In the genomic region with DNA sequence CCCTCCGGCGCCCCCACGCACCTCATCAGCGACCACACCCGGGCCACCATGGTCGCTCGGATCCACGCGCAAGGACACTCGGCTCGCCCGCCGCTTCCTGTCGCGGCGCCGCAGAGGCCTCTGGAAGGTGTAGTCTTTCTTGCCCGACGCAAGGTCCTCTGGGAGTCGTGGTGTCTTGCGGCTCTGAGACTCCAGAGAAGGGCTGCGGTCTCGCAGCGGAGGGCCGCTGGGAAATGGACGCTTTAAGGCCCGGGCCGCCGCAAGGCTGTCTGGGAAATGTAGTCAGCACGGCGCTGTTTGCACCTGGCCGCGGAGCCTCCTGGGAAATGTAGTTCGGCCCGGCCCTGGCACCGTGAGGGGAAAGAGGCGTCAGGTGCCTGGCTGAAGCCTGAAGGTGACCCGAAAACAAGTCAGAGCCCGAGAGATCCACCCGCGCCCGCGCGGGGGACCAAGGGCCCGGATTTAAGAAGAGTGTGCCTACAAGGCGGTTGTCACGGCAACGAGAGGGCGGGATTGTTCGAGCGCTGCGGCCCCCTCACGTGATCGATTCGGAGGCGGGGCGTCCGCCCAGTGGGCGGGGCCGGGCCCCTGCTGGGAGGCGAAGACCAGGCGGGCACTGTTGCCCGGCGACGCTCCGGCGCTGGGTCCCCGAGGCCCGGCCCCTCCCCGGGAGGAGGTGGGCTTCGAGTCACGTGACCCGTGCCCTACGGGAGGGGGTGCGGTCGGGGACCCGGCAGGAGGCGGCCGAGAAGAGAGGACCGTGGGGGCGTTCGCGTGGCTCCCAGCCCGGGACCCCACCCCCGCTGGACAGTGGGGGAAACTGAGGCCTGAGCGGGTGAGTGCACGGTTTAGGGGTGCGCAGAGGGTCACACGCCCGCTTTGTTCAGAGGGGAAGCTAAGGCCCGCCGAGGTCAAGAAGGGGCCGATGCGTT, we compare ENCODE assay signal across 8 cellular contexts. TPM values are rescaled to one million over a fixed set of nuclear protein-coding genes. Genes with fewer than 3 reads are reported as not detected.
DNase-seq lines count a peak whose midpoint lies in the region; TF ChIP-seq lines count a peak whose summit lies in the region.

A gene with protein sequence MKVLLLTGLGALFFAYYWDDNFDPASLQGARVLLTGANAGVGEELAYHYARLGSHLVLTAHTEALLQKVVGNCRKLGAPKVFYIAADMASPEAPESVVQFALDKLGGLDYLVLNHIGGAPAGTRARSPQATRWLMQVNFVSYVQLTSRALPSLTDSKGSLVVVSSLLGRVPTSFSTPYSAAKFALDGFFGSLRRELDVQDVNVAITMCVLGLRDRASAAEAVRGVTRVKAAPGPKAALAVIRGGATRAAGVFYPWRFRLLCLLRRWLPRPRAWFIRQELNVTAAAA (plus strand): TSS at position 591 of the 932 bp plus-strand sequence. CDS start 3,806 bp downstream, outside the sequence.
A gene with protein sequence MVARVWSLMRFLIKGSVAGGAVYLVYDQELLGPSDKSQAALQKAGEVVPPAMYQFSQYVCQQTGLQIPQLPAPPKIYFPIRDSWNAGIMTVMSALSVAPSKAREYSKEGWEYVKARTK (minus strand): TSS at position 80 of the 932 bp plus-strand sequence. CDS start 30 bp downstream, at position 50.

- POLR2A ChIA-PET in RWPE1 (lab: Yijun Ruan, JAX; ENCODE audit: low non-redundant PET) = no interaction called here

- TF ChIP-seq CTCF in LNCaP clone FGC (IDR thresholded peaks at IDR 0.05; ENCODE audit: control insufficient read depth, extremely low read depth, insufficient read depth) (no peak), RWPE1 (conservative IDR thresholded peaks at IDR 0.05; ENCODE audit: low read depth) (no peak), fibroblast of the aortic adventitia (IDR thresholded peaks at IDR 0.05; ENCODE audit: insufficient read depth, low read length) (no peak), nephron (IDR thresholded peaks at IDR 0.05; ENCODE audit: unreplicated experiment in 3 of 3) (no peak)

- no peaks in the 10 kb centered on the region for H3K9me3 Mint-ChIP-seq in nephron
- no peaks in the 10 kb centered on the region for H3K9me3 Mint-ChIP-seq in stimulated activated naive CD8-positive, alpha-beta T cell treated with anti-CD3 and anti-CD28 coated beads, Interleukin-15, Interleukin-2, amounts not matched to agents 100 ng/mL and 50 ng/mL, for 24 hours

- H3K4me3 Mint-ChIP-seq in nephron = peak within 1 kb of the TSS; percentile 98 to 100 (median 99)
- H3K4me3 Mint-ChIP-seq in stimulated activated naive CD8-positive, alpha-beta T cell treated with anti-CD3 and anti-CD28 coated beads, Interleukin-15, Interleukin-2, amounts not matched to agents 100 ng/mL and 50 ng/mL, for 24 hours = peak within 1 kb of the TSS; percentile 98

- peaks cover 24% of the 10 kb centered on the region for H3K4me1 Mint-ChIP-seq in nephron
- peaks cover 21% of the 10 kb centered on the region for H3K4me1 Mint-ChIP-seq in stimulated activated naive CD8-positive, alpha-beta T cell treated with anti-CD3 and anti-CD28 coated beads, Interleukin-15, Interleukin-2, amounts not matched to agents 100 ng/mL and 50 ng/mL, for 24 hours (ENCODE audit: low read depth)

- no peaks in the 10 kb centered on the region for H3K27me3 Mint-ChIP-seq in nephron (ENCODE audit: low read depth)
- H3K27me3 Mint-ChIP-seq in stimulated activated naive CD8-positive, alpha-beta T cell treated with anti-CD3 and anti-CD28 coated beads, Interleukin-15, Interleukin-2, amounts not matched to agents 100 ng/mL and 50 ng/mL, for 24 hours = no peaks in the 10 kb centered on the region

- DNase-seq in Daoy (ENCODE audit: low read depth) (peak; percentile 99), GOT3 (lab: John Stamatoyannopoulos, UW) (peak; percentile 96), LNCaP clone FGC (ENCODE audit: low read depth) (peak; percentile 97), RWPE1 (ENCODE audit: low spot score) (peak; percentile 90), fibroblast of the aortic adventitia (ENCODE audit: low read depth) (peak; percentile 99)
- peak; percentile 97 for DNase-seq in activated effector memory CD4-positive, alpha-beta T cell treated with Interleukin-2 at 50 U/mL for 16 hours

- H3K36me3 Mint-ChIP-seq in nephron (ENCODE audit: low read depth) = peaks cover 3% of the 10 kb centered on the region
- no peaks in the 10 kb centered on the region for H3K36me3 Mint-ChIP-seq in stimulated activated naive CD8-positive, alpha-beta T cell treated with anti-CD3 and anti-CD28 coated beads, Interleukin-15, Interleukin-2, amounts not matched to agents 100 ng/mL and 50 ng/mL, for 24 hours (ENCODE audit: low read depth)

- CTCF ChIA-PET in RWPE1 (lab: Yijun Ruan, JAX) = no interaction called here

- peak within 1 kb of the TSS; percentile 91 for H3K27ac ChIP-seq in RWPE1

- H3K27ac Mint-ChIP-seq in nephron = peak within 1 kb of the TSS; percentile 85 to 96 (median 92)
- peak within 1 kb of the TSS; percentile 97 for H3K27ac Mint-ChIP-seq in stimulated activated naive CD8-positive, alpha-beta T cell treated with anti-CD3 and anti-CD28 coated beads, Interleukin-15, Interleukin-2, amounts not matched to agents 100 ng/mL and 50 ng/mL, for 24 hours

- H3K4me3 ChIP-seq in LNCaP clone FGC (ENCODE audit: low read depth, low read length) (peak within 1 kb of the TSS; percentile 87), fibroblast of the aortic adventitia (ENCODE audit: low read depth, low read length) (peak within 1 kb of the TSS; percentile 94)

RNA-seq across cellular contexts. Expression of the first gene that starts in this region (rescaled TPM):
- total RNA-seq in Daoy (2014; rRNA removed; shearing (Covaris generic)) = 2.2 and 6.3 TPM in 2 replicates
- 10.8 and 17.2 TPM in 2 replicates for total RNA-seq in fibroblast of the aortic adventitia (ENCODE audit: low replicate concordance)

RNA-seq across cellular contexts. Expression of the second gene that starts in this region (rescaled TPM):
- total RNA-seq in Daoy (2014; rRNA removed; shearing (Covaris generic)) = 70.3 and 76.2 TPM in 2 replicates
- 15.4 and 31.1 TPM in 2 replicates for total RNA-seq in fibroblast of the aortic adventitia (ENCODE audit: low replicate concordance)

Comparison
In these comparisons a context has a peak if more than half of its experiments do, and no peak if none do; other contexts are left out.
1. Peak in every context shown above with its lines: DNase-seq, H3K4me3 ChIP-seq and H3K27ac ChIP-seq.